Comparison of ENCODE assay signal across 19 cellular contexts in the genomic region with DNA sequence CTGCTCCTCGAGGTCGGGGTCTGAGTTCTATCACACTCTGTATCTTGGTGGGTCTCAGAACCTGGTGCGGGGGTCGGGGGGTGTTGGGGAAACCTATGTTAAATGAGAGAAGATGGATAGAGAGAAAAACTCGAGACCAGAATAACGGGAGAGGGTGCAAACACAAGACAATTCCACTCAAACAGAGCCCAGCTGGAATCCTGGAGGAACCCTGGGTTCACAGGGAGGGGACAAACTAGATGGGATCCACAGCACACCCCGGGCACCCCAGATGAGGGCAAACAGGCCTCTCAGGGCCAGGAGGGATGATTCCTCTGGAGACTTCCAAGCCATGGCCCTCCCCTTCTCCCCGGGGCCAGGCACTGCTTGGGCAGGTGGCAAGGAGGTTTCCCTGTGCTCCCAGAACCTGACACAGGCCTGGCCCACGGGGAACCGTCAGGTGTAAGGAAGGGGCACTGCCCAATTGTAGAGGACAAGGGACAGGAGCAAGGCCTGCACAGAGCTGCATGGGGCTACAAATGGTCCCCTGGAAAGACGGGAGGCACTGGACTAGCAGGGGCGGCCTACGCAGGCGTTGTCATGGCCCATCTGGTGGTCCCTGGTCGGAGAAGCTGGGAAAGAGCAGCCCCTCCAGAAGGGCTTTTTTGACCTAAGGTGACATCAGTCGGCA.
"Had no signal": no experiment of that assay in that cellular context is flagged by ENCODE, and none has a peak within 500 bp of the region (broad histone marks: within the 10 kb centered on the region; RNA-seq: fewer than 3 reads in every experiment).

No MANE protein-coding gene starts in this region.

- ATAC-seq: activated T-cell treated with anti-CD3 and anti-CD28 coated beads, Interleukin-2, amount 50 U/mL, for 72 hours; right lobe of liver; stimulated activated effector memory CD8-positive, alpha-beta T cell treated with anti-CD3 and anti-CD28 coated beads, Interleukin-12 subunit alpha, Interleukin-12 subunit beta, amount 100 ng/mL, for 72 hours had no signal

- H3K9me3 ChIP-seq: lower lobe of right lung, right lobe of liver, testis had no signal

- H3K27ac ChIP-seq: lower lobe of right lung, right lobe of liver, testis, WERI-Rb-1 had no signal

- DNase-seq: activated CD4-positive, alpha-beta T cell treated with anti-CD3 and anti-CD28 coated beads for 1 hour; activated CD4-positive, alpha-beta T cell treated with anti-CD3 and anti-CD28 coated beads, Interleukin-2, amount 50 U/mL, for 48 hours; activated CD8-positive, alpha-beta memory T cell treated with anti-CD3 and anti-CD28 coated beads, Interleukin-2, amount 50 U/mL, for 48 hours; activated gamma-delta T cell; activated T-cell treated with anti-CD3 and anti-CD28 coated beads, Interleukin-2, amount 50 U/mL, for 72 hours; dermis blood vessel endothelial cell; effector memory CD4-positive, alpha-beta T cell; hippocampal formation; nephron progenitor cell; stimulated activated CD4-positive, alpha-beta T cell treated with anti-CD3 and anti-CD28 coated beads, Interleukin-4, amount 100 ng/mL, for 24 hours; testis; WERI-Rb-1 had no signal

- H3K4me1 Mint-ChIP-seq: mesothelial cell of epicardium, nephron progenitor cell had no signal

- H3K4me1 ChIP-seq: lower lobe of right lung, right lobe of liver, testis had no signal

- H3K4me3 ChIP-seq: lower lobe of right lung, right lobe of liver, smooth muscle cell, testis had no signal

- H3K36me3 ChIP-seq: lower lobe of right lung, right lobe of liver, WERI-Rb-1 had no signal

- H3K4me3 Mint-ChIP-seq: activated naive CD8-positive, alpha-beta T cell; activated T-cell treated with anti-CD3 and anti-CD28 coated beads, Interleukin-2, amount 50 U/mL, for 72 hours; mesothelial cell of epicardium; nephron progenitor cell; stimulated activated effector memory CD8-positive, alpha-beta T cell treated with anti-CD3 and anti-CD28 coated beads, Interleukin-12 subunit alpha, Interleukin-12 subunit beta, amount 100 ng/mL, for 72 hours; type B pancreatic cell had no signal

- H3K27me3 ChIP-seq: right lobe of liver, testis had no signal

- H3K36me3 Mint-ChIP-seq: activated naive CD8-positive, alpha-beta T cell; mesothelial cell of epicardium; stimulated activated effector memory CD8-positive, alpha-beta T cell treated with anti-CD3 and anti-CD28 coated beads, Interleukin-12 subunit alpha, Interleukin-12 subunit beta, amount 100 ng/mL, for 72 hours; type B pancreatic cell had no signal

- H3K27me3 Mint-ChIP-seq: type B pancreatic cell had no signal

- H3K9me3 Mint-ChIP-seq: mesothelial cell of epicardium; nephron progenitor cell; stimulated activated effector memory CD8-positive, alpha-beta T cell treated with anti-CD3 and anti-CD28 coated beads, Interleukin-12 subunit alpha, Interleukin-12 subunit beta, amount 100 ng/mL, for 72 hours; type B pancreatic cell had no signal

- H3K4me2 ChIP-seq: smooth muscle cell had no signal

- H3K27ac Mint-ChIP-seq: activated naive CD8-positive, alpha-beta T cell; activated T-cell treated with anti-CD3 and anti-CD28 coated beads, Interleukin-2, amount 50 U/mL, for 72 hours; mesothelial cell of epicardium; nephron progenitor cell; stimulated activated effector memory CD8-positive, alpha-beta T cell treated with anti-CD3 and anti-CD28 coated beads, Interleukin-12 subunit alpha, Interleukin-12 subunit beta, amount 100 ng/mL, for 72 hours; type B pancreatic cell had no signal
